In the genomic region with DNA sequence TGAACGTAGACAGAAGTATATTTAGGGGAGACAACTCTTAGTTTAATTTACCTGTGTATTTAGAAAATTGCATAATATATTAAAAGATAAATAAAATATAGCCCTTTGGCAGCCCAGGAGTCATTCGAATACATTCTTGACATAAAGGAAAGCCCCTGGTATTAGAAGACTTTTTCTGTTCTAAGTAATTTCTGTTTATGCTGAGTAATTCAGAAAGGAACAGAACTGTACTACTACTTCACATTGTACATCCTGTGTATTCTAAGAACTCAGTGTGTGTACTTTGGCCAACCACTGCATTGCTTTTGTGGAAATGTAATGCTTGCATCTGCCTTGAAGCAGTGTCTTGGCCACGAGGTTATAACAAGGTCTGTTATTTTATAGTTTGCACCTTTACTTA, we compare ENCODE assay signal across 9 cellular contexts.
DNase-seq lines count a peak whose midpoint lies in the region; ATAC-seq and TF ChIP-seq lines count a peak whose summit lies in the region.
"Had no signal": no experiment of that assay in that cellular context is flagged by ENCODE, and none has a peak within 500 bp of the region (broad histone marks: within the 10 kb centered on the region; RNA-seq: fewer than 3 reads in every experiment).

No MANE protein-coding gene starts in this region.

- H3K9me3 Mint-ChIP-seq in effector memory CD8-positive, alpha-beta T cell = no peaks in the 10 kb centered on the region

- no peaks in the 10 kb centered on the region for H4K20me1 ChIP-seq in osteoblast (ENCODE audit: insufficient read depth, low read length)

- ATAC-seq in GM18870 (IDR thresholded peaks at IDR 0.05; ENCODE audit: unreplicated experiment) (peak; percentile 97), GM21515 (IDR thresholded peaks at IDR 0.05; ENCODE audit: unreplicated experiment) (peak; percentile 90), HG03135 (IDR thresholded peaks at IDR 0.05; ENCODE audit: unreplicated experiment) (peak; percentile 89)
- ATAC-seq in effector memory CD8-positive, alpha-beta T cell (replicated peaks) = peak; percentile 41

- no peaks in the 10 kb centered on the region for H3K36me3 ChIP-seq in osteoblast (ENCODE audit: insufficient read depth, low read length)

- no peak for DNase-seq in effector memory CD8-positive, alpha-beta T cell
- DNase-seq in osteoblast (ENCODE audit: insufficient read length, low spot score, missing footprints) (no peak), AG08396 (ENCODE audit: low spot score) (no peak), UCSD-AML1 (lab: John Stamatoyannopoulos, UW; ENCODE audit: unreplicated experiment) (no peak)
- DNase-seq: activated effector memory CD4-positive, alpha-beta T cell treated with anti-CD3 and anti-CD28 coated beads, Interleukin-2, amount 50 U/mL, for 16 hours; NCI-H2171 treated with DMSO at 0.1 percent for 48 hours had no signal

- H3K9me3 ChIP-seq in osteoblast (ENCODE audit: low read depth, low read length) = no peaks in the 10 kb centered on the region

- H3K4me3 Mint-ChIP-seq in effector memory CD8-positive, alpha-beta T cell = peak overlapping the region in 1 of 2 donors; percentile 32

- no peaks in the 10 kb centered on the region for H3K79me2 ChIP-seq in osteoblast (ENCODE audit: insufficient read depth, low read length)

- no peak overlapping the region for H2AFZ ChIP-seq in osteoblast (ENCODE audit: low read length)

- H3K4me3 ChIP-seq in osteoblast (ENCODE audit: insufficient read depth, low read length) = no peak overlapping the region

- H3K4me2 ChIP-seq in osteoblast (ENCODE audit: insufficient read depth, low read length) = no peak overlapping the region

- H3K27ac Mint-ChIP-seq in effector memory CD8-positive, alpha-beta T cell = no peak overlapping the region

- peaks cover 18% of the 10 kb centered on the region for H3K36me3 Mint-ChIP-seq in effector memory CD8-positive, alpha-beta T cell (ENCODE audit: insufficient read depth)

- H3K4me1 ChIP-seq in osteoblast (ENCODE audit: insufficient read depth, low read length) = no peaks in the 10 kb centered on the region

- peaks cover 33 to 56% of the 10 kb centered on the region in 2 donors for H3K4me1 Mint-ChIP-seq in effector memory CD8-positive, alpha-beta T cell (ENCODE audit: low read depth in 2 of 2)

- no peak overlapping the region for H3K27ac ChIP-seq in osteoblast (ENCODE audit: low read depth, low read length)

- H3K27me3 Mint-ChIP-seq in effector memory CD8-positive, alpha-beta T cell = no peaks in the 10 kb centered on the region

- TF ChIP-seq CTCF in osteoblast (IDR thresholded peaks at IDR 0.05; ENCODE audit: extremely low read depth, low read depth, low read length) = no peak

- no peaks in the 10 kb centered on the region for H3K27me3 ChIP-seq in osteoblast (ENCODE audit: insufficient read depth, low read length)

Comparison
In these comparisons a context has a peak if more than half of its experiments do, and no peak if none do; other contexts are left out.
1. ATAC-seq: peak in every context shown above with its lines; median percentile 97 in GM18870; 90 in GM21515; 89 in HG03135; 41 in effector memory CD8-positive, alpha-beta T cell.